In genomic region chr9:22119537-22120167, GRCh38 we compare ENCODE assay signal across 8 cellular contexts.
DNase-seq lines count a peak whose midpoint lies in the region; ATAC-seq and TF ChIP-seq lines count a peak whose summit lies in the region.

No MANE protein-coding gene starts in this region.

- ATAC-seq in Right ventricle myocardium superior (ENCODE audit: poor library complexity) (peak; percentile 76), HG03095 (IDR thresholded peaks at IDR 0.05; ENCODE audit: unreplicated experiment) (peak; percentile 74), HG03108 (IDR thresholded peaks at IDR 0.05; ENCODE audit: unreplicated experiment) (no peak)

- H3K9me3 ChIP-seq in right atrium auricular region (peaks cover 0 to 17% of the 10 kb centered on the region in 2 donors), A673 (ENCODE audit: low read depth, low read length, poor library complexity, severe bottlenecking) (no peaks in the 10 kb centered on the region)

- intact Hi-C loops in Right ventricle myocardium superior (cut with DNase I) (loop anchor here (10.0 kb wide), 1 partner anchor 305 kb away; no protein-coding TSS in a partner anchor), A673 (cut with micrococcal nuclease; ENCODE audit: unreplicated experiment) (no loop called here)

- TF ChIP-seq CTCF in right atrium auricular region (IDR thresholded peaks at IDR 0.05) (peak in 1 of 2 donors; percentile 49), VCaP (conservative IDR thresholded peaks at IDR 0.05) (peak; percentile 76), A673 (conservative IDR thresholded peaks at IDR 0.05; ENCODE audit: low read depth, low read length) (no peak)

- H3K4me1 ChIP-seq in right atrium auricular region (no peaks in the 10 kb centered on the region), A673 (ENCODE audit: insufficient read depth, low read length, poor library complexity, severe bottlenecking) (no peaks in the 10 kb centered on the region)

- no peak for DNase-seq in Right ventricle myocardium superior
- no peak for DNase-seq in right atrium auricular region (ENCODE audit: low spot score)
- peak; percentile 23 for DNase-seq in iPS-NIHi11 (ENCODE audit: low spot score)
- DNase-seq in A673 (ENCODE audit: low spot score) = no peak
- no peak for DNase-seq in NOMO-1 treated with DMSO at 0.1 percent for 48 hours (lab: John Stamatoyannopoulos, UW; ENCODE audit: unreplicated experiment)

- BruUV-seq in A673 (replicated peaks; lab: Mats Ljungman, UMichigan) = no TSS peak

- POLR2A ChIA-PET in A673 (lab: Charles Lee; ENCODE audit: low non-redundant PET) = no interaction called here

- H3K27ac ChIP-seq in right atrium auricular region (no peak overlapping the region), VCaP (no peak overlapping the region), A673 (ENCODE audit: low read depth, low read length, poor library complexity, severe bottlenecking) (no peak overlapping the region)

- no peaks in the 10 kb centered on the region for H3K36me3 ChIP-seq in right atrium auricular region
- H3K36me3 ChIP-seq in A673 (ENCODE audit: insufficient read depth, low read length, poor library complexity, severe bottlenecking) = no peaks in the 10 kb centered on the region

- H3K4me3 ChIP-seq in right atrium auricular region (no peak overlapping the region), A673 (ENCODE audit: low read depth, low read length, poor library complexity, severe bottlenecking) (no peak overlapping the region)

- CTCF ChIA-PET in A673 (lab: Charles Lee) = no interaction called here

- H3K27me3 ChIP-seq in right atrium auricular region (no peaks in the 10 kb centered on the region), A673 (replicated peaks; ENCODE audit: insufficient read depth, low read depth, low read length, poor library complexity) (no peaks in the 10 kb centered on the region)
